19 cellular contexts compared by ENCODE assay signal in the genomic region with DNA sequence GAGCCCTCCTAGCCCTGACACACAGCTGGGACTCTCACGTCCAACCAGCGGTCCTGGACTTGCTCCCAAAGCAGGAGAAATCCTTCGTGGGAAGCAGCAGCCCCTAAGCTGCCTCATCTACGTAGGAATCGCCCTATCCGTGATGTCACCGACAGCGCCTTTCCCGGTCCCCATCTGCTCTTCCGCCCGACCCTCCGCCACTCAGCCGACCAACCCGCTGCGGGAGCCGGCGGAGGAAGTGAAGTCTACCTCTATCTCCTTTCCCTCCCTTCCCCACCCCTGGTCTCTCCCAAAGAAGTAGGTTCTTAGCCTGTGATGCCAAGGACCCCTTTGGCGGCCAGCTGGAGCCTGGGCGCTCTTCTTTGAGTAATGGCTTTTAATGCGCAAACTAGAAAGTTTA.
A peak's percentile ranks its signal among the peaks of the same experiment; 100 is the strongest.
DNase-seq lines count a peak whose midpoint lies in the region; ATAC-seq, FAIRE-seq and TF ChIP-seq lines count a peak whose summit lies in the region.
"Had no signal": no experiment of that assay in that cellular context is flagged by ENCODE, and none has a peak within 500 bp of the region (broad histone marks: within the 10 kb centered on the region; RNA-seq: fewer than 3 reads in every experiment).

No MANE protein-coding gene starts in this region.

- H3K9me3 Mint-ChIP-seq in endothelial cell (ENCODE audit: unreplicated experiment), result no peaks in the 10 kb centered on the region
- H3K9me3 Mint-ChIP-seq in naive thymus-derived CD8-positive, alpha-beta T cell, result peaks cover 0 to 24% (median 2%) of the 10 kb centered on the region in 9 donors

- H3K36me3 Mint-ChIP-seq in endothelial cell (ENCODE audit: low read depth, unreplicated experiment), result no peaks in the 10 kb centered on the region
- H3K36me3 Mint-ChIP-seq in naive thymus-derived CD8-positive, alpha-beta T cell, result peaks cover 3 to 16% (median 4%) of the 10 kb centered on the region in 3 donors

- WGBS in small intestine, 3 donors, result 7 to 19% (median 12%) methylated on average over 18 to 20 of the region's 20 CpGs

- POLR2A ChIA-PET in naive thymus-derived CD8-positive, alpha-beta T cell (lab: Charles Lee), result no interaction called here

- FAIRE-seq in small intestine (lab: Jason Lieb, UNC), result no peak
- FAIRE-seq: GM18507, HepG2 had no signal

- intact Hi-C loops in left ventricle myocardium inferior (cut with micrococcal nuclease), result no loop called here
- intact Hi-C loops in cardiac septum (cut with DNase I), result no loop called here

- H3K27me3 ChIP-seq in left ventricle myocardium inferior (ENCODE audit: low read depth) (peaks cover 88% of the 10 kb centered on the region), small intestine (ENCODE audit: control insufficient read depth in 2 of 2, insufficient read depth in 2 of 2, low read length in 2 of 2) (peaks cover 0 to 21% of the 10 kb centered on the region in 2 donors)
- H3K27me3 ChIP-seq: BLaER1 had no signal

- H3K4me3 ChIP-seq in left ventricle myocardium inferior (peak overlapping the region; percentile 30), small intestine (ENCODE audit: low read depth in 1 of 2, low read length in 2 of 2) (no peak overlapping the region)
- H3K4me3 ChIP-seq: BLaER1 had no signal

- no peak overlapping the region for H3K4me3 Mint-ChIP-seq in endothelial cell (ENCODE audit: unreplicated experiment)
- no peak overlapping the region for H3K4me3 Mint-ChIP-seq in naive thymus-derived CD8-positive, alpha-beta T cell

- ATAC-seq in naive thymus-derived CD8-positive, alpha-beta T cell, result no peak
- ATAC-seq: HepG2 had no signal

- peak overlapping the region; percentile 13 for H3K27ac Mint-ChIP-seq in endothelial cell (ENCODE audit: unreplicated experiment)
- no peak overlapping the region for H3K27ac Mint-ChIP-seq in naive thymus-derived CD8-positive, alpha-beta T cell

- H3K27ac ChIP-seq in left ventricle myocardium inferior (replicated peaks) (no peak overlapping the region), small intestine (ENCODE audit: low read depth in 1 of 2, low read length in 1 of 2) (no peak overlapping the region)
- H3K27ac ChIP-seq: BLaER1 had no signal

- H3K36me3 ChIP-seq in left ventricle myocardium inferior (no peaks in the 10 kb centered on the region), small intestine (ENCODE audit: control insufficient read depth in 2 of 2, insufficient read depth in 2 of 2, low read length in 2 of 2) (no peaks in the 10 kb centered on the region)
- H3K36me3 ChIP-seq: BLaER1 had no signal

- TF ChIP-seq CTCF in left ventricle myocardium inferior (IDR thresholded peaks at IDR 0.05; ENCODE audit: borderline replicate concordance) (no peak), endothelial cell (IDR thresholded peaks at IDR 0.05; ENCODE audit: unreplicated experiment) (no peak)

- H3K4me1 ChIP-seq in left ventricle myocardium inferior, result no peaks in the 10 kb centered on the region
- no peaks in the 10 kb centered on the region for H3K4me1 ChIP-seq in small intestine (ENCODE audit: control insufficient read depth in 2 of 2, insufficient read depth in 1 of 2, low read depth in 1 of 2, low read length in 1 of 2)
- H3K4me1 ChIP-seq: BLaER1 had no signal

- DNase-seq in left ventricle myocardium inferior (no peak), cardiac septum (ENCODE audit: low spot score) (no peak), endothelial cell (ENCODE audit: low spot score) (peak; percentile 25), left kidney (ENCODE audit: low read depth, low spot score) (peak; percentile 3), small intestine (no peak), NCI-H1436 treated with DMSO at 0.1 percent for 48 hours (lab: John Stamatoyannopoulos, UW) (no peak), NOMO-1 treated with dmso at 0.1 percent for 144 hours (lab: John Stamatoyannopoulos, UW; ENCODE audit: unreplicated experiment) (no peak)
- DNase-seq in naive thymus-derived CD8-positive, alpha-beta T cell, result no peak
- DNase-seq: DMS79 treated with DMSO at 0.1 percent for 48 hours, GOT3, NCI-H1092 treated with DMSO at 0.1 percent for 48 hours, NCI-H1694, NCI-H2107, NCI-H226, NCI-H524 treated with DMSO at 0.1 percent for 48 hours, SIG-M5 had no signal

- no peaks in the 10 kb centered on the region for H3K9me3 ChIP-seq in left ventricle myocardium inferior (replicated peaks)
- H3K9me3 ChIP-seq in small intestine (ENCODE audit: control insufficient read depth, low read depth), result no peaks in the 10 kb centered on the region

- peaks cover 10% of the 10 kb centered on the region for H3K4me1 Mint-ChIP-seq in endothelial cell (ENCODE audit: unreplicated experiment)
- H3K4me1 Mint-ChIP-seq in naive thymus-derived CD8-positive, alpha-beta T cell, result peaks cover 0 to 13% (median 7%) of the 10 kb centered on the region in 4 donors

- H3K27me3 Mint-ChIP-seq in endothelial cell (ENCODE audit: unreplicated experiment), result peaks cover 1% of the 10 kb centered on the region
- H3K27me3 Mint-ChIP-seq in naive thymus-derived CD8-positive, alpha-beta T cell, result peaks cover 18 to 65% (median 53%) of the 10 kb centered on the region in 5 donors

Comparison
In these comparisons a context has a peak if more than half of its experiments do, and no peak if none do; other contexts are left out.
1. DNase-seq: peak in endothelial cell (single experiment) and left kidney (single experiment); none in left ventricle myocardium inferior (single experiment), cardiac septum (single experiment), small intestine (single experiment), NCI-H1436 treated with DMSO at 0.1 percent for 48 hours (single experiment), naive thymus-derived CD8-positive, alpha-beta T cell (0 of 10) and NOMO-1 treated with dmso at 0.1 percent for 144 hours (single experiment).